ENCODE assay signal across 8 cellular contexts in genomic region chr1:1615256-1616044, GRCh38. TPM values are rescaled to one million over a fixed set of nuclear protein-coding genes. Genes with fewer than 3 reads are reported as not detected.
A peak's percentile ranks its signal among the peaks of the same experiment; 100 is the strongest.
DNase-seq lines count a peak whose midpoint lies in the region; ATAC-seq, FAIRE-seq and TF ChIP-seq lines count a peak whose summit lies in the region.

TSS of gene MIB2 (plus strand) at chr1:1615500. CDS start at chr1:1623453, 7,953 bp downstream.

- peak; percentile 81 for ATAC-seq in GM18907 (IDR thresholded peaks at IDR 0.05; ENCODE audit: unreplicated experiment)
- ATAC-seq in HG03139 (IDR thresholded peaks at IDR 0.05; ENCODE audit: unreplicated experiment): peak; percentile 79
- ATAC-seq in WTC11: peak; percentile 86

- DNase-seq in AG08395 (ENCODE audit: low spot score): peak; percentile 100
- DNase-seq in NCI-H226: peak; percentile 91
- peak; percentile 97 for DNase-seq in WTC11 (ENCODE audit: low spot score)
- DNase-seq in bronchial epithelial cell (ENCODE audit: low read depth): peak; percentile 81
- peak; percentile 99 for DNase-seq in iPS-NIHi7 (ENCODE audit: extremely low spot score)
- DNase-seq in smooth muscle cell of the brain vasculature (ENCODE audit: low read depth, low spot score): peak; percentile 79

- H3K27ac Mint-ChIP-seq in WTC11: peak within 1 kb of the TSS; percentile 73

- no peaks in the 10 kb centered on the region for H3K9me3 Mint-ChIP-seq in WTC11

- POLR2A ChIA-PET in WTC11 (lab: Charles Lee): interaction anchor here (0.6 to 1.5 kb wide), 3 partner anchors 14 to 268 kb away, joined by 3 to 7 read pairs (median 7); no protein-coding TSS in a partner anchor

- peaks cover 18% of the 10 kb centered on the region for H3K4me1 Mint-ChIP-seq in WTC11

- no peak for FAIRE-seq in bronchial epithelial cell (lab: Jason Lieb, UNC)

- H3K36me3 ChIP-seq in bronchial epithelial cell (ENCODE audit: control insufficient read depth, insufficient read depth, low read length): peaks cover 3% of the 10 kb centered on the region

- H3K4me3 ChIP-seq in bronchial epithelial cell (ENCODE audit: low read depth, low read length): peak within 1 kb of the TSS; percentile 99

- no peaks in the 10 kb centered on the region for H3K27me3 ChIP-seq in bronchial epithelial cell (ENCODE audit: control insufficient read depth, insufficient read depth, low read length)

- H3K27me3 Mint-ChIP-seq in WTC11 (ENCODE audit: low read depth): no peaks in the 10 kb centered on the region

- TF ChIP-seq CTCF in WTC11 (IDR thresholded peaks at IDR 0.05): no peak
- no peak for TF ChIP-seq CTCF in bronchial epithelial cell (IDR thresholded peaks at IDR 0.05; ENCODE audit: insufficient read depth, low read length, severe bottlenecking)

- H3K4me3 Mint-ChIP-seq in WTC11: peak within 1 kb of the TSS; percentile 91

- H3K36me3 Mint-ChIP-seq in WTC11: 0 out of 2 replicates have a peak, but pooled peaks cover 5% of the 10 kb centered on the region

- CTCF ChIA-PET in WTC11 (lab: Charles Lee): interaction anchor here (0.6 to 2.4 kb wide), 7 partner anchors 11 to 111 kb away, joined by 3 to 7 read pairs (median 4); no protein-coding TSS in a partner anchor

TF ChIP-seq in WTC11, 78 proteins besides CTCF, POLR2A, EP300 and RAD21 (continues in another document):
- no peak for TF ChIP-seq ZNF121 (CRISPR knock-in tag; IDR thresholded peaks at IDR 0.05)
- no peak for TF ChIP-seq MXD4 (CRISPR knock-in tag; IDR thresholded peaks at IDR 0.05; ENCODE audit: borderline replicate concordance)
- TF ChIP-seq, protein P1, sequence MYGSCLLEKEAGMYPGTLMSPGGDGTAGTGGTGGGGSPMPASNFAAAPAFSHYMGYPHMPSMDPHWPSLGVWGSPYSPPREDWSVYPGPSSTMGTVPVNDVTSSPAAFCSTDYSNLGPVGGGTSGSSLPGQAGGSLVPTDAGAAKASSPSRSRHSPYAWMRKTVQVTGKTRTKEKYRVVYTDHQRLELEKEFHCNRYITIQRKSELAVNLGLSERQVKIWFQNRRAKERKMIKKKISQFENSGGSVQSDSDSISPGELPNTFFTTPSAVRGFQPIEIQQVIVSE (CRISPR knock-in tag; IDR thresholded peaks at IDR 0.05; ENCODE audit: borderline replicate concordance): no peak
- no peak; the same call in 1 of the 2 replicates for TF ChIP-seq PRDM15 (CRISPR knock-in tag; IDR thresholded peaks at IDR 0.05)
- TF ChIP-seq, protein P2, sequence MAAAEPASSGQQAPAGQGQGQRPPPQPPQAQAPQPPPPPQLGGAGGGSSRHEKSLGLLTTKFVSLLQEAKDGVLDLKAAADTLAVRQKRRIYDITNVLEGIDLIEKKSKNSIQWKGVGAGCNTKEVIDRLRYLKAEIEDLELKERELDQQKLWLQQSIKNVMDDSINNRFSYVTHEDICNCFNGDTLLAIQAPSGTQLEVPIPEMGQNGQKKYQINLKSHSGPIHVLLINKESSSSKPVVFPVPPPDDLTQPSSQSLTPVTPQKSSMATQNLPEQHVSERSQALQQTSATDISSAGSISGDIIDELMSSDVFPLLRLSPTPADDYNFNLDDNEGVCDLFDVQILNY (CRISPR knock-in tag; IDR thresholded peaks at IDR 0.05): peak; percentile 79
- TF ChIP-seq CREM (CRISPR knock-in tag; IDR thresholded peaks at IDR 0.05): peak; percentile 97
- TF ChIP-seq ERG (CRISPR knock-in tag; IDR thresholded peaks at IDR 0.05): no peak
- TF ChIP-seq ETV6 (CRISPR knock-in tag; IDR thresholded peaks at IDR 0.05): 0 out of 2 replicates have a peak, but pooled peaks have one; percentile 12
- no peak for TF ChIP-seq ZSCAN18 (CRISPR knock-in tag; IDR thresholded peaks at IDR 0.05)
- TF ChIP-seq GABPB1 (CRISPR knock-in tag; IDR thresholded peaks at IDR 0.05): peak; percentile 85
- TF ChIP-seq AR (CRISPR knock-in tag; IDR thresholded peaks at IDR 0.05): no peak
- TF ChIP-seq, protein P3, sequence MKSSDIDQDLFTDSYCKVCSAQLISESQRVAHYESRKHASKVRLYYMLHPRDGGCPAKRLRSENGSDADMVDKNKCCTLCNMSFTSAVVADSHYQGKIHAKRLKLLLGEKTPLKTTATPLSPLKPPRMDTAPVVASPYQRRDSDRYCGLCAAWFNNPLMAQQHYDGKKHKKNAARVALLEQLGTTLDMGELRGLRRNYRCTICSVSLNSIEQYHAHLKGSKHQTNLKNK (CRISPR knock-in tag; IDR thresholded peaks at IDR 0.05): no peak
- TF ChIP-seq GRHL2 (CRISPR knock-in tag; IDR thresholded peaks at IDR 0.05; ENCODE audit: insufficient replicate concordance, severe bottlenecking): no peak
- TF ChIP-seq USF1 (CRISPR knock-in tag; IDR thresholded peaks at IDR 0.05): peak; percentile 36

RNA-seq across cellular contexts. Expression of gene MIB2, which starts in this region (rescaled TPM):
- total RNA-seq in WTC11 (2021) (90.6 to 120 TPM (median 113 TPM) in 3 replicates), bronchial epithelial cell (78.2 and 82.2 TPM in 2 replicates)

Comparison
In these comparisons a context has a peak if more than half of its experiments do, and no peak if none do; other contexts are left out.
1. Peak in every context shown above with its lines: DNase-seq, ATAC-seq and H3K4me3 ChIP-seq.